ENCODE assay signal across 15 cellular contexts in genomic region chr7:94512735-94513564, GRCh38. TPM values are rescaled to one million over a fixed set of nuclear protein-coding genes. Genes with fewer than 3 reads are reported as not detected.
A peak's percentile ranks its signal among the peaks of the same experiment; 100 is the strongest.
DNase-seq lines count a peak whose midpoint lies in the region; ATAC-seq, FAIRE-seq and TF ChIP-seq lines count a peak whose summit lies in the region.
"Had no signal": no experiment of that assay in that cellular context is flagged by ENCODE, and none has a peak within 500 bp of the region (broad histone marks: within the 10 kb centered on the region; RNA-seq: fewer than 3 reads in every experiment).

No MANE protein-coding gene starts in this region.

- H3K9me3 Mint-ChIP-seq in activated naive CD4-positive, alpha-beta T cell treated with anti-CD3 and anti-CD28 coated beads, Interleukin-2, amount 50 U/mL, for 72 hours, result peaks cover 0 to 3% of the 10 kb centered on the region in 2 donors

- no peak for ATAC-seq in activated naive CD4-positive, alpha-beta T cell treated with anti-CD3 and anti-CD28 coated beads, Interleukin-2, amount 50 U/mL, for 72 hours
- no peak for ATAC-seq in HG03442 (IDR thresholded peaks at IDR 0.05; ENCODE audit: unreplicated experiment)
- ATAC-seq: activated CD8-positive, alpha-beta memory T cell treated with anti-CD3 and anti-CD28 coated beads, Interleukin-2, amount 10 ng/mL, durations not matched to agents 7 days and 5 days had no signal

- peaks cover 0 to 82% (median 59%) of the 10 kb centered on the region in 4 donors for H3K4me1 ChIP-seq in transverse colon

- WGBS in transverse colon (ENCODE audit: low coverage in 1 of 2), 2 donors, result 57 to 65% methylated on average over 5 to 11 of the region's 11 CpGs

- peak overlapping the region; percentile 13 for H3K9ac ChIP-seq in SK-N-MC (ENCODE audit: insufficient read length)

- no peak for DNase-seq in activated naive CD4-positive, alpha-beta T cell treated with anti-CD3 and anti-CD28 coated beads, Interleukin-2, amount 50 U/mL, for 72 hours (ENCODE audit: low spot score in 2 of 2)
- no peak for DNase-seq in activated naive CD4-positive, alpha-beta T cell treated with anti-CD3 and anti-CD28 coated beads, Interleukin-2, amount 50 U/mL, for 16 hours
- no peak for DNase-seq in SK-N-MC (ENCODE audit: low read depth, low spot score)
- peak; percentile 16 for DNase-seq in left kidney (ENCODE audit: low read depth, low spot score)
- DNase-seq in transverse colon, result peak; percentile 42
- no peak for DNase-seq in middle frontal gyrus (ENCODE audit: extremely low spot score, low spot score)
- DNase-seq in RCC 7860 (ENCODE audit: low spot score), result no peak
- DNase-seq: activated CD8-positive, alpha-beta memory T cell treated with anti-CD3 and anti-CD28 coated beads, Interleukin-2, amount 10 ng/mL, durations not matched to agents 7 days and 5 days; adrenal gland; NCI-H774; ovary; tibial artery had no signal

- intact Hi-C loops in transverse colon (cut with DNase I; ENCODE audit: low total_unique reads), result no loop called here

- H3K27ac Mint-ChIP-seq in activated naive CD4-positive, alpha-beta T cell treated with anti-CD3 and anti-CD28 coated beads, Interleukin-2, amount 50 U/mL, for 72 hours, result peak overlapping the region; percentile 39 to 41
- H3K27ac Mint-ChIP-seq: activated CD8-positive, alpha-beta memory T cell treated with anti-CD3 and anti-CD28 coated beads, Interleukin-2, amount 10 ng/mL, durations not matched to agents 7 days and 5 days had no signal

- in situ Hi-C loops in transverse colon (cut with MboI; ENCODE audit: low pct_ligation_motif_present in 1 of 4, low pct_unique_long_range_greater_than_20kb in 1 of 4, low sequenced_read_pairs in 3 of 4), result no loop called here

- TF ChIP-seq EP300 in transverse colon (IDR thresholded peaks at IDR 0.05; ENCODE audit: low read depth), result no peak

- H3K27ac ChIP-seq in SK-N-MC (peak overlapping the region; percentile 74), transverse colon (peak overlapping the region; percentile 94 to 96 (median 95))
- H3K27ac ChIP-seq: coronary artery, ovary, SJSA1, tibial artery had no signal

- H3K4me3 ChIP-seq in SK-N-MC (peak overlapping the region; percentile 91), transverse colon (peak overlapping the region in 1 of 4 donors; percentile 12)
- H3K4me3 ChIP-seq: coronary artery, ovary, SJSA1, tibial artery had no signal

- no peaks in the 10 kb centered on the region for H3K36me3 Mint-ChIP-seq in activated naive CD4-positive, alpha-beta T cell treated with anti-CD3 and anti-CD28 coated beads, Interleukin-2, amount 50 U/mL, for 72 hours

- H3K27me3 ChIP-seq in transverse colon, result no peaks in the 10 kb centered on the region
- H3K27me3 ChIP-seq: adrenal gland, ovary, SJSA1, tibial artery had no signal

- no peak for TF ChIP-seq CTCF in transverse colon (IDR thresholded peaks at IDR 0.05)

- FAIRE-seq in RCC 7860 (lab: Jason Lieb, UNC), result no peak

- TF ChIP-seq POLR2A in transverse colon (IDR thresholded peaks at IDR 0.05), result no peak

- H3K9me3 ChIP-seq in SK-N-MC (ENCODE audit: low read depth, low read length), result no peaks in the 10 kb centered on the region
- H3K9me3 ChIP-seq in transverse colon, result no peaks in the 10 kb centered on the region
- H3K9me3 ChIP-seq: ovary, SJSA1, tibial artery had no signal

- H3K36me3 ChIP-seq in SK-N-MC (ENCODE audit: insufficient read depth, low read length) (peaks cover 7% of the 10 kb centered on the region), transverse colon (no peaks in the 10 kb centered on the region)
- H3K36me3 ChIP-seq: ovary, tibial artery had no signal

RNA-seq across cellular contexts. Expression of gene CASD1, which starts 3.3 kb away (rescaled TPM):
- total RNA-seq in activated naive CD4-positive, alpha-beta T cell treated with anti-CD3 and anti-CD28 coated beads, Interleukin-2, amount 50 U/mL, for 72 hours, result 10 to 100 TPM; 14.6 to 16.7 TPM
- total RNA-seq in transverse colon, result 10 to 100 TPM; 21.7 to 73.7 (median 63.3) TPM

Comparison
In these comparisons a context has a peak if more than half of its experiments do, and no peak if none do; other contexts are left out.
1. DNase-seq: peak in left kidney (single experiment) and transverse colon (single experiment); none in activated naive CD4-positive, alpha-beta T cell treated with anti-CD3 and anti-CD28 coated beads, Interleukin-2, amount 50 U/mL, for 72 hours (0 of 2), activated naive CD4-positive, alpha-beta T cell treated with anti-CD3 and anti-CD28 coated beads, Interleukin-2, amount 50 U/mL, for 16 hours (single experiment), SK-N-MC (single experiment), middle frontal gyrus (single experiment) and RCC 7860 (single experiment).